24 cellular contexts compared by ENCODE assay signal in genomic region chr9:88808019-88808656, GRCh38.
DNase-seq lines count a peak whose midpoint lies in the region; ATAC-seq and TF ChIP-seq lines count a peak whose summit lies in the region.
"Had no signal": no experiment of that assay in that cellular context is flagged by ENCODE, and none has a peak within 500 bp of the region (broad histone marks: within the 10 kb centered on the region; RNA-seq: fewer than 3 reads in every experiment).

No MANE protein-coding gene starts in this region.

- no peak overlapping the region for H2AFZ ChIP-seq in hepatocyte
- H2AFZ ChIP-seq: neural progenitor cell, PC-9 had no signal

- WGBS in hepatocyte (ENCODE audit: low lambda C conversion rate, missing lambda C conversion rate): 82% methylated on average over 4 of the region's 4 CpGs

- H3K27me3 ChIP-seq in BE2C (no peaks in the 10 kb centered on the region), HL-60 (ENCODE audit: insufficient read depth, poor library complexity, severe bottlenecking) (no peaks in the 10 kb centered on the region), hepatocyte (no peaks in the 10 kb centered on the region)
- H3K27me3 ChIP-seq: breast epithelium, MG63, neural progenitor cell, SJCRH30 had no signal

- no peak for ATAC-seq in activated T-cell treated with anti-CD3 and anti-CD28 coated beads, Interleukin-2, amount 50 U/mL, for 72 hours (replicated peaks in 1 of 2)
- ATAC-seq in effector memory CD8-positive, alpha-beta T cell (replicated peaks): no peak
- ATAC-seq: activated T-helper 17 cell treated with anti-CD3 and anti-CD28 coated beads, Interleukin-2, amount 50 U/mL, for 72 hours; GM12878; stimulated activated memory B cell treated with anti-CD40 and anti-IgM and Interleukin-4, amounts not matched to agents 10 μg/mL and 1 μg/mL and 100 μg/mL, for 72 hours had no signal

- H3K27ac ChIP-seq in HL-60 (replicated peaks) (no peak overlapping the region), hepatocyte (peak overlapping the region; percentile 51)
- H3K27ac ChIP-seq: breast epithelium, neural progenitor cell, PC-9, SJCRH30 had no signal

- H3K27me3 Mint-ChIP-seq in activated T-cell treated with anti-CD3 and anti-CD28 coated beads, Interleukin-2, amount 50 U/mL, for 72 hours (ENCODE audit: low read depth): peaks cover 55% of the 10 kb centered on the region
- H3K27me3 Mint-ChIP-seq in effector memory CD8-positive, alpha-beta T cell: peaks cover 30 to 43% of the 10 kb centered on the region in 2 donors

- H3K79me2 ChIP-seq in hepatocyte: no peaks in the 10 kb centered on the region

- H3K9me3 Mint-ChIP-seq in activated T-cell treated with anti-CD3 and anti-CD28 coated beads, Interleukin-2, amount 50 U/mL, for 72 hours: peaks cover 0 to 2% of the 10 kb centered on the region in 2 donors
- H3K9me3 Mint-ChIP-seq in effector memory CD8-positive, alpha-beta T cell: peaks cover 0 to 13% of the 10 kb centered on the region in 2 donors
- H3K9me3 Mint-ChIP-seq: activated T-helper 17 cell treated with anti-CD3 and anti-CD28 coated beads, Interleukin-2, amount 50 U/mL, for 72 hours; HFFc6; stimulated activated memory B cell treated with anti-CD40 and anti-IgM and Interleukin-4, amounts not matched to agents 10 μg/mL and 1 μg/mL and 100 μg/mL, for 72 hours had no signal

- H3K4me1 Mint-ChIP-seq in activated T-cell treated with anti-CD3 and anti-CD28 coated beads, Interleukin-2, amount 50 U/mL, for 72 hours (ENCODE audit: low read depth): peaks cover 9% of the 10 kb centered on the region
- H3K4me1 Mint-ChIP-seq in effector memory CD8-positive, alpha-beta T cell (ENCODE audit: low read depth in 2 of 2): no peaks in the 10 kb centered on the region
- H3K4me1 Mint-ChIP-seq: activated naive CD8-positive, alpha-beta T cell treated with anti-CD3 and anti-CD28 coated beads, Interleukin-2, amount 10 ng/mL, durations not matched to agents 7 days and 5 days; activated T-helper 17 cell treated with anti-CD3 and anti-CD28 coated beads, Interleukin-2, amount 50 U/mL, for 72 hours had no signal

- no peaks in the 10 kb centered on the region for H3K9me2 ChIP-seq in hepatocyte (replicated peaks; ENCODE audit: insufficient read depth)

- no peak for TF ChIP-seq CTCF in BE2C (IDR thresholded peaks at IDR 0.05; ENCODE audit: low read depth, low read length)
- no peak for TF ChIP-seq CTCF in HL-60 (IDR thresholded peaks at IDR 0.05; ENCODE audit: insufficient read depth, low read length)
- TF ChIP-seq CTCF in hepatocyte (IDR thresholded peaks at IDR 0.05; ENCODE audit: poor library complexity): no peak

- H3K4me3 Mint-ChIP-seq in activated T-cell treated with anti-CD3 and anti-CD28 coated beads, Interleukin-2, amount 50 U/mL, for 72 hours: no peak overlapping the region
- no peak overlapping the region for H3K4me3 Mint-ChIP-seq in effector memory CD8-positive, alpha-beta T cell
- H3K4me3 Mint-ChIP-seq: activated naive CD8-positive, alpha-beta T cell treated with anti-CD3 and anti-CD28 coated beads, Interleukin-2, amount 10 ng/mL, durations not matched to agents 7 days and 5 days; activated T-helper 17 cell treated with anti-CD3 and anti-CD28 coated beads, Interleukin-2, amount 50 U/mL, for 72 hours; B cell; HFFc6; neural progenitor cell; stimulated activated memory B cell treated with anti-CD40 and anti-IgM and Interleukin-4, amounts not matched to agents 10 μg/mL and 1 μg/mL and 100 μg/mL, for 72 hours had no signal

- DNase-seq in BE2C (peak; percentile 37), HL-60 (ENCODE audit: low read depth in 1 of 2, low spot score in 1 of 2) (peak; percentile 33 to 67), brain pericyte (ENCODE audit: low read depth, low spot score) (peak; percentile 53), hepatocyte (ENCODE audit: low spot score) (peak; percentile 13), cerebellum (ENCODE audit: low spot score) (no peak), DMS79 (lab: John Stamatoyannopoulos, UW) (no peak)
- no peak for DNase-seq in activated T-cell treated with anti-CD3 and anti-CD28 coated beads, Interleukin-2, amount 50 U/mL, for 72 hours
- DNase-seq in effector memory CD8-positive, alpha-beta T cell: no peak
- DNase-seq: activated CD4-positive, CD25-positive, alpha-beta regulatory T cell treated with anti-CD3 and anti-CD28 coated beads, Interleukin-2, amount 50 U/mL, for 72 hours; activated naive CD8-positive, alpha-beta T cell treated with anti-CD3 and anti-CD28 coated beads, Interleukin-2, amount 10 ng/mL, durations not matched to agents 7 days and 5 days; GDM1; HFFc6; hippocampal formation; kidney glomerular epithelial cell; MG63; NCI-H187; PC-9; SJCRH30 had no signal

- no peak overlapping the region for H3K27ac Mint-ChIP-seq in activated T-cell treated with anti-CD3 and anti-CD28 coated beads, Interleukin-2, amount 50 U/mL, for 72 hours
- no peak overlapping the region for H3K27ac Mint-ChIP-seq in effector memory CD8-positive, alpha-beta T cell
- H3K27ac Mint-ChIP-seq: activated naive CD8-positive, alpha-beta T cell treated with anti-CD3 and anti-CD28 coated beads, Interleukin-2, amount 10 ng/mL, durations not matched to agents 7 days and 5 days; activated T-helper 17 cell treated with anti-CD3 and anti-CD28 coated beads, Interleukin-2, amount 50 U/mL, for 72 hours; B cell; HFFc6; neural progenitor cell; stimulated activated memory B cell treated with anti-CD40 and anti-IgM and Interleukin-4, amounts not matched to agents 10 μg/mL and 1 μg/mL and 100 μg/mL, for 72 hours had no signal

- no peaks in the 10 kb centered on the region for H3K9me3 ChIP-seq in BE2C
- H3K9me3 ChIP-seq in hepatocyte (ENCODE audit: low read depth): no peaks in the 10 kb centered on the region
- H3K9me3 ChIP-seq: breast epithelium, MG63, SJCRH30 had no signal

- H3K4me3 ChIP-seq in BE2C (ENCODE audit: low read depth, low read length) (no peak overlapping the region), HL-60 (replicated peaks; ENCODE audit: insufficient read depth, low read length) (no peak overlapping the region), hepatocyte (no peak overlapping the region)
- H3K4me3 ChIP-seq: breast epithelium, GM12878, MG63, neural progenitor cell, PC-9, SJCRH30 had no signal

- peaks cover 7% of the 10 kb centered on the region for H3K4me1 ChIP-seq in BE2C
- H3K4me1 ChIP-seq in hepatocyte (ENCODE audit: insufficient read depth): peaks cover 8% of the 10 kb centered on the region
- H3K4me1 ChIP-seq: breast epithelium, neural progenitor cell, SJCRH30 had no signal

- H3K36me3 ChIP-seq in BE2C (no peaks in the 10 kb centered on the region), hepatocyte (replicated peaks; ENCODE audit: insufficient read depth, low read depth) (no peaks in the 10 kb centered on the region)
- H3K36me3 ChIP-seq: breast epithelium, MG63, neural progenitor cell, SJCRH30 had no signal

- H3K36me3 Mint-ChIP-seq in activated T-cell treated with anti-CD3 and anti-CD28 coated beads, Interleukin-2, amount 50 U/mL, for 72 hours (ENCODE audit: insufficient read depth in 2 of 2): no peaks in the 10 kb centered on the region
- H3K36me3 Mint-ChIP-seq in effector memory CD8-positive, alpha-beta T cell (ENCODE audit: insufficient read depth): no peaks in the 10 kb centered on the region
- H3K36me3 Mint-ChIP-seq: activated naive CD8-positive, alpha-beta T cell treated with anti-CD3 and anti-CD28 coated beads, Interleukin-2, amount 10 ng/mL, durations not matched to agents 7 days and 5 days; neural progenitor cell; stimulated activated memory B cell treated with anti-CD40 and anti-IgM and Interleukin-4, amounts not matched to agents 10 μg/mL and 1 μg/mL and 100 μg/mL, for 72 hours had no signal

- no peak overlapping the region for H3K4me2 ChIP-seq in hepatocyte
- H3K4me2 ChIP-seq: neural progenitor cell, PC-9 had no signal

- H4K20me1 ChIP-seq in hepatocyte (ENCODE audit: insufficient read depth, poor library complexity, severe bottlenecking): no peaks in the 10 kb centered on the region

Comparison
In these comparisons a context has a peak if more than half of its experiments do, and no peak if none do; other contexts are left out.
1. DNase-seq: peak in BE2C (single experiment), HL-60 (2 of 2), brain pericyte (single experiment) and hepatocyte (single experiment); none in cerebellum (single experiment), activated T-cell treated with anti-CD3 and anti-CD28 coated beads, Interleukin-2, amount 50 U/mL, for 72 hours (0 of 2), effector memory CD8-positive, alpha-beta T cell (0 of 3) and DMS79 (single experiment).